8 cellular contexts compared by ENCODE assay signal in genomic region chr11:58958500-58958899, GRCh38. TPM values are rescaled to one million over a fixed set of nuclear protein-coding genes. Genes with fewer than 3 reads are reported as not detected.
DNase-seq lines count a peak whose midpoint lies in the region; ATAC-seq lines count a peak whose summit lies in the region.

No MANE protein-coding gene starts in this region.

- H3K4me3 Mint-ChIP-seq in activated T-cell treated with anti-CD3 and anti-CD28 coated beads, Interleukin-2, amount 50 U/mL, for 4 hours: no peak overlapping the region
- no peak overlapping the region for H3K4me3 Mint-ChIP-seq in activated CD4-positive, alpha-beta T cell treated with anti-CD3 and anti-CD28 coated beads, Interleukin-2, amount 10 ng/mL, durations not matched to agents 7 days and 5 days
- no peak overlapping the region for H3K4me3 Mint-ChIP-seq in stimulated activated memory B cell treated with anti-CD40 and anti-IgM and Interleukin-4, amounts not matched to agents 10 μg/mL and 1 μg/mL and 100 μg/mL, for 72 hours

- CTCF ChIA-PET in activated CD4-positive, alpha-beta T cell treated with anti-CD3 and anti-CD28 coated beads, Interleukin-2, amount 10 ng/mL, durations not matched to agents 7 days and 5 days (lab: Charles Lee): interaction anchor here (0.7 to 1.4 kb wide), 2 partner anchors 100 to 242 kb away, joined by 3 to 4 read pairs; no protein-coding TSS in a partner anchor

- H3K27ac Mint-ChIP-seq in activated CD4-positive, alpha-beta T cell treated with anti-CD3 and anti-CD28 coated beads, Interleukin-2, amount 10 ng/mL, durations not matched to agents 7 days and 5 days: no peak overlapping the region
- H3K27ac Mint-ChIP-seq in stimulated activated memory B cell treated with anti-CD40 and anti-IgM and Interleukin-4, amounts not matched to agents 10 μg/mL and 1 μg/mL and 100 μg/mL, for 72 hours: peak overlapping the region; percentile 78

- peaks cover 15% of the 10 kb centered on the region for H3K27me3 Mint-ChIP-seq in activated T-cell treated with anti-CD3 and anti-CD28 coated beads, Interleukin-2, amount 50 U/mL, for 4 hours (ENCODE audit: low read depth)
- peaks cover 1% of the 10 kb centered on the region for H3K27me3 Mint-ChIP-seq in activated CD4-positive, alpha-beta T cell treated with anti-CD3 and anti-CD28 coated beads, Interleukin-2, amount 10 ng/mL, durations not matched to agents 7 days and 5 days
- peaks cover 8% of the 10 kb centered on the region for H3K27me3 Mint-ChIP-seq in stimulated activated memory B cell treated with anti-CD40 and anti-IgM and Interleukin-4, amounts not matched to agents 10 μg/mL and 1 μg/mL and 100 μg/mL, for 72 hours

- no peak for ATAC-seq in activated T-cell treated with anti-CD3 and anti-CD28 coated beads, Interleukin-2, amount 50 U/mL, for 4 hours
- peak; percentile 68 for ATAC-seq in HG03175 (IDR thresholded peaks at IDR 0.05; ENCODE audit: unreplicated experiment)
- ATAC-seq in stimulated activated memory B cell treated with anti-CD40 and anti-IgM and Interleukin-4, amounts not matched to agents 10 μg/mL and 1 μg/mL and 100 μg/mL, for 72 hours: peak; percentile 78

- POLR2A ChIA-PET in activated CD4-positive, alpha-beta T cell treated with anti-CD3 and anti-CD28 coated beads, Interleukin-2, amount 10 ng/mL, durations not matched to agents 7 days and 5 days (lab: Charles Lee): no interaction called here

- no peaks in the 10 kb centered on the region for H3K36me3 Mint-ChIP-seq in activated T-cell treated with anti-CD3 and anti-CD28 coated beads, Interleukin-2, amount 50 U/mL, for 4 hours (ENCODE audit: insufficient read depth)
- no peaks in the 10 kb centered on the region for H3K36me3 Mint-ChIP-seq in activated CD4-positive, alpha-beta T cell treated with anti-CD3 and anti-CD28 coated beads, Interleukin-2, amount 10 ng/mL, durations not matched to agents 7 days and 5 days (ENCODE audit: low read depth)
- H3K36me3 Mint-ChIP-seq in stimulated activated memory B cell treated with anti-CD40 and anti-IgM and Interleukin-4, amounts not matched to agents 10 μg/mL and 1 μg/mL and 100 μg/mL, for 72 hours: no peaks in the 10 kb centered on the region

- no peaks in the 10 kb centered on the region for H3K9me3 Mint-ChIP-seq in activated T-cell treated with anti-CD3 and anti-CD28 coated beads, Interleukin-2, amount 50 U/mL, for 4 hours
- H3K9me3 Mint-ChIP-seq in activated CD4-positive, alpha-beta T cell treated with anti-CD3 and anti-CD28 coated beads, Interleukin-2, amount 10 ng/mL, durations not matched to agents 7 days and 5 days: no peaks in the 10 kb centered on the region
- no peaks in the 10 kb centered on the region for H3K9me3 Mint-ChIP-seq in stimulated activated memory B cell treated with anti-CD40 and anti-IgM and Interleukin-4, amounts not matched to agents 10 μg/mL and 1 μg/mL and 100 μg/mL, for 72 hours

- DNase-seq in activated T-cell treated with anti-CD3 and anti-CD28 coated beads for 48 hours (ENCODE audit: low read depth): peak; percentile 13
- no peak for DNase-seq in activated T-cell treated with anti-CD3 and anti-CD28 coated beads, Interleukin-2, amount 50 U/mL, for 4 hours
- DNase-seq in activated CD4-positive, alpha-beta T cell treated with anti-CD3 and anti-CD28 coated beads, Interleukin-2, amount 10 ng/mL, durations not matched to agents 7 days and 5 days: peak; percentile 43
- peak; percentile 6 for DNase-seq in inferior parietal cortex (ENCODE audit: extremely low spot score)
- DNase-seq in NCI-H2227 (lab: John Stamatoyannopoulos, UW; ENCODE audit: unreplicated experiment): no peak
- no peak for DNase-seq in 8988T

- H3K4me1 Mint-ChIP-seq in activated T-cell treated with anti-CD3 and anti-CD28 coated beads, Interleukin-2, amount 50 U/mL, for 4 hours (ENCODE audit: low read depth): no peaks in the 10 kb centered on the region
- H3K4me1 Mint-ChIP-seq in activated CD4-positive, alpha-beta T cell treated with anti-CD3 and anti-CD28 coated beads, Interleukin-2, amount 10 ng/mL, durations not matched to agents 7 days and 5 days: peaks cover 2% of the 10 kb centered on the region
- peaks cover 6% of the 10 kb centered on the region for H3K4me1 Mint-ChIP-seq in stimulated activated memory B cell treated with anti-CD40 and anti-IgM and Interleukin-4, amounts not matched to agents 10 μg/mL and 1 μg/mL and 100 μg/mL, for 72 hours

RNA-seq across cellular contexts. Expression of gene GLYATL1, which starts 19.2 kb away (rescaled TPM):
- under 1 TPM in 1 of 3 donors, not detected in 2; 0.24 TPM for total RNA-seq in activated T-cell treated with anti-CD3 and anti-CD28 coated beads, Interleukin-2, amount 50 U/mL, for 4 hours
- total RNA-seq in activated CD4-positive, alpha-beta T cell treated with anti-CD3 and anti-CD28 coated beads, Interleukin-2, amount 10 ng/mL, durations not matched to agents 7 days and 5 days: not detected

Comparison
In these comparisons a context has a peak if more than half of its experiments do, and no peak if none do; other contexts are left out.
1. DNase-seq: peak in activated T-cell treated with anti-CD3 and anti-CD28 coated beads for 48 hours (single experiment), activated CD4-positive, alpha-beta T cell treated with anti-CD3 and anti-CD28 coated beads, Interleukin-2, amount 10 ng/mL, durations not matched to agents 7 days and 5 days (single experiment) and inferior parietal cortex (single experiment); none in activated T-cell treated with anti-CD3 and anti-CD28 coated beads, Interleukin-2, amount 50 U/mL, for 4 hours (single experiment), NCI-H2227 (single experiment) and 8988T (single experiment).
2. ATAC-seq: peak in HG03175 (single experiment) and stimulated activated memory B cell treated with anti-CD40 and anti-IgM and Interleukin-4, amounts not matched to agents 10 μg/mL and 1 μg/mL and 100 μg/mL, for 72 hours (single experiment); none in activated T-cell treated with anti-CD3 and anti-CD28 coated beads, Interleukin-2, amount 50 U/mL, for 4 hours (0 of 2).